28 cellular contexts compared by ENCODE assay signal in the genomic region with DNA sequence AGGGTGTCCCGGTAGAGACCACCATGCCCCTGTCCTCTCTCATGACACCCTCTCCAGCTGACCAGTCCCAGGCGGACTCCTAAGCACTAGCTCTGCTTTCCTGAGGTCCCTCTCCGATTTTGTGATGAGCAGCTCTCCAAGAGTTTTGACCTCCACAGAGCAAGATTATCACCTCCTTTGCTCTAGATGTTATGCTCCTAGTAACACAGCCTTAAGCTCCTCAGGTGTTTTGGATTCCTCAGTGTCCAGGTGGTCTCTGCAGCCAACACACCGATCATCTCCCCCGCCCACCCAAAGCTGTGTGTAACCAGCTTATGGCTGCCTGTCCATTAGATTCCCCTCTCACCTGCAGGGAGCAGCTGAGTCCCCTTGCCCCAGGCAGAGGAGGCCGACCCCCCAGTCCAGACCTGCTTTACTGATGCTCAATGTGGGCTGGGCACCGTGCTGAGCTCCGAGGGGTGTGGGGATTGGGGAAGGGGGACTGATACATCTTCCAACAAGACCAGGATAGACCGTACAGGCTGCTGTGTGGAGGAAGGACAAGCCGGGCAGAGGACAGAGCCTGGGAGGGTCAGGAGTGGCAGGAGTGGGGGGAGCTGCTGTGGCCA. TPM values are rescaled to one million over a fixed set of nuclear protein-coding genes. Genes with fewer than 3 reads are reported as not detected.
"Had no signal": no experiment of that assay in that cellular context is flagged by ENCODE, and none has a peak within 500 bp of the region (broad histone marks: within the 10 kb centered on the region; RNA-seq: fewer than 3 reads in every experiment).

No MANE protein-coding gene starts in this region.

- H3K4me3 Mint-ChIP-seq: activated CD4-positive, alpha-beta memory T cell treated with anti-CD3 and anti-CD28 coated beads, Interleukin-2, amount 10 ng/mL, durations not matched to agents 7 days and 5 days; activated naive CD4-positive, alpha-beta T cell treated with anti-CD3 and anti-CD28 coated beads for 36 hours; activated naive CD8-positive, alpha-beta T cell; activated T-helper 17 cell treated with anti-CD3 and anti-CD28 coated beads, Interleukin-2, amount 50 U/mL, for 72 hours; brain; T-helper 17 cell had no signal

- H3K27me3 Mint-ChIP-seq: activated CD4-positive, alpha-beta memory T cell treated with anti-CD3 and anti-CD28 coated beads, Interleukin-2, amount 10 ng/mL, durations not matched to agents 7 days and 5 days; activated naive CD8-positive, alpha-beta T cell had no signal

- ATAC-seq: activated T-helper 17 cell treated with anti-CD3 and anti-CD28 coated beads, Interleukin-2, amount 50 U/mL, for 72 hours; Panc1; T-helper 17 cell had no signal

- FAIRE-seq: astrocyte, TTC549 had no signal

- H3K27ac Mint-ChIP-seq: activated CD4-positive, alpha-beta memory T cell treated with anti-CD3 and anti-CD28 coated beads, Interleukin-2, amount 10 ng/mL, durations not matched to agents 7 days and 5 days; activated naive CD4-positive, alpha-beta T cell treated with anti-CD3 and anti-CD28 coated beads for 36 hours; activated naive CD8-positive, alpha-beta T cell; activated T-helper 17 cell treated with anti-CD3 and anti-CD28 coated beads, Interleukin-2, amount 50 U/mL, for 72 hours; brain; T-helper 17 cell had no signal

- H3K9me3 Mint-ChIP-seq: activated CD4-positive, alpha-beta memory T cell treated with anti-CD3 and anti-CD28 coated beads, Interleukin-2, amount 10 ng/mL, durations not matched to agents 7 days and 5 days; activated naive CD4-positive, alpha-beta T cell treated with anti-CD3 and anti-CD28 coated beads for 36 hours; activated T-helper 17 cell treated with anti-CD3 and anti-CD28 coated beads, Interleukin-2, amount 50 U/mL, for 72 hours had no signal

- H3K9me3 ChIP-seq: SJSA1 had no signal

- H3K27ac ChIP-seq: RWPE1, SJSA1 had no signal

- H3K4me3 ChIP-seq: SJSA1 had no signal

- DNase-seq: activated CD4-positive, alpha-beta memory T cell treated with anti-CD3 and anti-CD28 coated beads, Interleukin-2, amount 10 ng/mL, durations not matched to agents 7 days and 5 days; activated CD4-positive, alpha-beta T cell treated with anti-CD3 and anti-CD28 coated beads, Interleukin-2, amount 50 U/mL, for 1 hour; activated CD4-positive, CD25-positive, alpha-beta regulatory T cell; activated gamma-delta T cell; activated naive CD4-positive, alpha-beta T cell treated with anti-CD3 and anti-CD28 coated beads for 36 hours; activated T-cell treated with anti-CD3 and anti-CD28 coated beads for 4 hours; activated T-cell treated with anti-CD3 and anti-CD28 coated beads, Interleukin-2, amount 50 U/mL, for 48 hours; amygdala; MM.1S; NCI-H1105; NCI-H1436; NCI-H187; NCI-H2081; NCI-H510A treated with DMSO at 0.1 percent for 48 hours; NCI-H69; NK-92 treated with Interleukin-12 subunit alpha and Interleukin-12 subunit beta, amount 100 ng/mL, for 24 hours; OCI-M1; SHP77; T-helper 17 cell; T1000 had no signal

- H3K36me3 Mint-ChIP-seq: activated naive CD8-positive, alpha-beta T cell; brain had no signal

- H3K27me3 ChIP-seq: SJSA1 had no signal

- H3K36me3 ChIP-seq: SJSA1 had no signal

RNA-seq across cellular contexts. Expression of a gene that starts 2.3 kb away (rescaled TPM):
- total RNA-seq: SJSA1 had no signal
